Comparison of ENCODE assay signal across 1 cellular context in the genomic region with DNA sequence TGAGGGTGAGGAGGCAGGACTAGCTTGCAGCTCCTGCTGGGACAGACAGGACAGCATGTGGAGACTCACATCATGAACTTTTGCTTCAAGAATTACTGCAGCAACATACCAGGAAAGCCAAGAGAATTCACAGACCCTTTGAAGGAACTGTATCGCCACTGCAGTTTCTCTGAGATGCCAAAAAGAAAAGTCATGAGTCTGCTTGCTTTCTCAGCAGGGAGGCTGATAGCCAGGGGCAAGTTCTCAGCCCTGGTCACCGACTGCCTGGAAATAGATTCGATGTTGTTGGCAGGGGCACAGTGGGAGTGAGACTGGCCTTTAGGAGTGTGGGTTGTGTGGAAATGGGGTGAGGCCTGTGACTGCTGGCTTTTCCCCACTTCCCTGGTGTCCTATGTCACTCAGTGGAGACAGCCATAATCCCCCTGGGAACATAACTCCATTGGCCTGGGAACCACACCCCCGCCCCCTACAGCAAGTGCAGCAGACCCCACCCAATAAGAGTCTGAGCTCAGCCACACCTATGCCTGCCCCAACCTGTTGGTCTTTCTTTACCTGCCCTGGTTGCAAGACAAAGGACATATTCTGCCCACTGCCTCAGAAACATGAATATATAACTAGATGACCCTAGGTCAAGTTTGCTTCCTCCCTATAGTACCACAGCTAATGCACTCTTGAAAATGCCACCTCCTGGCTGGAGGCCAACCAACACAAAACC.
TF ChIP-seq lines count a peak whose summit lies in the region.

No MANE protein-coding gene starts in this region.

TF ChIP-seq in K562, 482 proteins besides CTCF, POLR2A, EP300 and RAD21:
- TF ChIP-seq CEBPB (tag; IDR thresholded peaks at IDR 0.05): no peak
- no peak for TF ChIP-seq CBFA2T2 (conservative IDR thresholded peaks at IDR 0.05)
- TF ChIP-seq NCOA1 (IDR thresholded peaks at IDR 0.05; ENCODE audit: low read depth): no peak
- no peak for TF ChIP-seq HDAC2 (IDR thresholded peaks at IDR 0.05)
- TF ChIP-seq U2AF1 (optimal IDR thresholded peaks at IDR 0.05; ENCODE audit: low read depth, low read length): no peak
- TF ChIP-seq, protein P1, sequence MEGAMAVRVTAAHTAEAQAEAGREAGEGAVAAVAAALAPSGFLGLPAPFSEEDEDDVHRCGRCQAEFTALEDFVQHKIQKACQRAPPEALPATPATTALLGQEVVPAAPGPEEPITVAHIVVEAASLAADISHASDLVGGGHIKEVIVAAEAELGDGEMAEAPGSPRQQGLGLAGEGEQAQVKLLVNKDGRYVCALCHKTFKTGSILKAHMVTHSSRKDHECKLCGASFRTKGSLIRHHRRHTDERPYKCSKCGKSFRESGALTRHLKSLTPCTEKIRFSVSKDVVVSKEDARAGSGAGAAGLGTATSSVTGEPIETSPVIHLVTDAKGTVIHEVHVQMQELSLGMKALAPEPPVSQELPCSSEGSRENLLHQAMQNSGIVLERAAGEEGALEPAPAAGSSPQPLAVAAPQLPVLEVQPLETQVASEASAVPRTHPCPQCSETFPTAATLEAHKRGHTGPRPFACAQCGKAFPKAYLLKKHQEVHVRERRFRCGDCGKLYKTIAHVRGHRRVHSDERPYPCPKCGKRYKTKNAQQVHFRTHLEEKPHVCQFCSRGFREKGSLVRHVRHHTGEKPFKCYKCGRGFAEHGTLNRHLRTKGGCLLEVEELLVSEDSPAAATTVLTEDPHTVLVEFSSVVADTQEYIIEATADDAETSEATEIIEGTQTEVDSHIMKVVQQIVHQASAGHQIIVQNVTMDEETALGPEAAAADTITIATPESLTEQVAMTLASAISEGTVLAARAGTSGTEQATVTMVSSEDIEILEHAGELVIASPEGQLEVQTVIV (CRISPR knock-in tag; IDR thresholded peaks at IDR 0.05; ENCODE audit: borderline replicate concordance): no peak
- TF ChIP-seq KLF1 (tag; IDR thresholded peaks at IDR 0.05): no peak
- no peak for TF ChIP-seq HMG20A (CRISPR knock-in tag; conservative IDR thresholded peaks at IDR 0.05)
- TF ChIP-seq BCL6 (CRISPR knock-in tag; IDR thresholded peaks at IDR 0.05): no peak
